9 cellular contexts compared by ENCODE assay signal in genomic region chr22:36435516-36436415, GRCh38. TPM values are rescaled to one million over a fixed set of nuclear protein-coding genes. Genes with fewer than 3 reads are reported as not detected.
DNase-seq lines count a peak whose midpoint lies in the region; ATAC-seq and TF ChIP-seq lines count a peak whose summit lies in the region.
"Had no signal": no experiment of that assay in that cellular context is flagged by ENCODE, and none has a peak within 500 bp of the region (broad histone marks: within the 10 kb centered on the region; RNA-seq: fewer than 3 reads in every experiment).

No MANE protein-coding gene starts in this region.

- peak overlapping the region; percentile 12; the same call in 1 of the 2 replicates for H3K4me3 ChIP-seq in GM12865 (ENCODE audit: low read depth, low read length)
- H3K4me3 ChIP-seq: HAP-1 had no signal

- H3K36me3 Mint-ChIP-seq in activated CD4-positive, alpha-beta memory T cell treated with anti-CD3 and anti-CD28 coated beads, Interleukin-2, amount 10 ng/mL, durations not matched to agents 7 days and 5 days (ENCODE audit: low read depth), result no peaks in the 10 kb centered on the region

- peaks cover 36% of the 10 kb centered on the region for H3K4me1 Mint-ChIP-seq in activated CD4-positive, alpha-beta memory T cell treated with anti-CD3 and anti-CD28 coated beads, Interleukin-2, amount 10 ng/mL, durations not matched to agents 7 days and 5 days

- no peak overlapping the region for H3K27ac ChIP-seq in substantia nigra (ENCODE audit: low read depth, low read length, poor library complexity, severe bottlenecking)

- intact Hi-C loops in posterior cingulate gyrus (cut with DNase I), result no loop called here

- DNase-seq in GM12865 (ENCODE audit: low read depth), result peak; percentile 71
- DNase-seq in MV-4-11 (lab: John Stamatoyannopoulos, UW), result peak; percentile 74
- peak; percentile 53 for DNase-seq in activated CD4-positive, alpha-beta memory T cell treated with anti-CD3 and anti-CD28 coated beads, Interleukin-2, amount 10 ng/mL, durations not matched to agents 7 days and 5 days
- DNase-seq in germinal center (ENCODE audit: low spot score), result peak; percentile 35
- DNase-seq in stimulated activated CD8-positive, alpha-beta memory T cell treated with anti-CD3 and anti-CD28 coated beads, Interleukin-2, amount 100 ng/mL, for 48 hours (ENCODE audit: low read depth in 2 of 2), result peak; percentile 34 to 49
- no peak for DNase-seq in posterior cingulate gyrus
- DNase-seq in substantia nigra (lab: John Stamatoyannopoulos, UW), result no peak

- no peaks in the 10 kb centered on the region for H3K9me3 Mint-ChIP-seq in activated CD4-positive, alpha-beta memory T cell treated with anti-CD3 and anti-CD28 coated beads, Interleukin-2, amount 10 ng/mL, durations not matched to agents 7 days and 5 days

- TF ChIP-seq CTCF in GM12865 (IDR thresholded peaks at IDR 0.05; ENCODE audit: insufficient read depth, low read depth, low read length, missing control alignments), result no peak

- no peaks in the 10 kb centered on the region for H3K27me3 Mint-ChIP-seq in activated CD4-positive, alpha-beta memory T cell treated with anti-CD3 and anti-CD28 coated beads, Interleukin-2, amount 10 ng/mL, durations not matched to agents 7 days and 5 days

- POLR2A ChIA-PET in activated CD4-positive, alpha-beta memory T cell treated with anti-CD3 and anti-CD28 coated beads, Interleukin-2, amount 10 ng/mL, durations not matched to agents 7 days and 5 days (lab: Charles Lee), result interaction anchor here (0.6 to 1.7 kb wide), 11 partner anchors 9 to 103 kb away, joined by 3 to 6 read pairs (median 3); partner anchors contain the start of gene MYH9

- H3K4me3 Mint-ChIP-seq in activated CD4-positive, alpha-beta memory T cell treated with anti-CD3 and anti-CD28 coated beads, Interleukin-2, amount 10 ng/mL, durations not matched to agents 7 days and 5 days, result peak overlapping the region; percentile 11

- H3K27ac Mint-ChIP-seq in activated CD4-positive, alpha-beta memory T cell treated with anti-CD3 and anti-CD28 coated beads, Interleukin-2, amount 10 ng/mL, durations not matched to agents 7 days and 5 days, result peak overlapping the region; percentile 74

- ATAC-seq in HG03457 (IDR thresholded peaks at IDR 0.05; ENCODE audit: unreplicated experiment), result no peak

- CTCF ChIA-PET in activated CD4-positive, alpha-beta memory T cell treated with anti-CD3 and anti-CD28 coated beads, Interleukin-2, amount 10 ng/mL, durations not matched to agents 7 days and 5 days (lab: Charles Lee), result interaction anchor here (0.7 to 2.5 kb wide), 8 partner anchors 12 to 58 kb away, joined by 3 to 10 read pairs (median 4); no protein-coding TSS in a partner anchor

RNA-seq across cellular contexts. Expression of gene TXN2, which starts 45.7 kb away (rescaled TPM):
- 10 to 100 TPM; 72.3 to 73.2 TPM for total RNA-seq in activated CD4-positive, alpha-beta memory T cell treated with anti-CD3 and anti-CD28 coated beads, Interleukin-2, amount 10 ng/mL, durations not matched to agents 7 days and 5 days

RNA-seq across cellular contexts. Expression of gene MYH9, which starts 48.0 kb away (rescaled TPM):
- total RNA-seq in activated CD4-positive, alpha-beta memory T cell treated with anti-CD3 and anti-CD28 coated beads, Interleukin-2, amount 10 ng/mL, durations not matched to agents 7 days and 5 days, result 100 to 1,000 TPM; 840 to 865 TPM

Comparison
In these comparisons a context has a peak if more than half of its experiments do, and no peak if none do; other contexts are left out.
1. DNase-seq: peak in GM12865 (single experiment), MV-4-11 (single experiment), activated CD4-positive, alpha-beta memory T cell treated with anti-CD3 and anti-CD28 coated beads, Interleukin-2, amount 10 ng/mL, durations not matched to agents 7 days and 5 days (single experiment), germinal center (single experiment) and stimulated activated CD8-positive, alpha-beta memory T cell treated with anti-CD3 and anti-CD28 coated beads, Interleukin-2, amount 100 ng/mL, for 48 hours (2 of 2); none in posterior cingulate gyrus (0 of 10) and substantia nigra (0 of 49).